In genomic region chr14:64294672-64295413, GRCh38 we compare ENCODE assay signal across 1 cellular context.
TF ChIP-seq lines count a peak whose summit lies in the region.

No MANE protein-coding gene starts in this region.

TF ChIP-seq in HepG2, 621 proteins besides CTCF, POLR2A, EP300 and RAD21 (continued from another document):
- TF ChIP-seq SMC3 (IDR thresholded peaks at IDR 0.05; ENCODE audit: low read length), result peak; percentile 35; the same call in 1 of the 2 replicates
- no peak for TF ChIP-seq PTBP1 (IDR thresholded peaks at IDR 0.05; ENCODE audit: low read depth, low read length, poor library complexity, severe bottlenecking)
- no peak for TF ChIP-seq MEF2D (CRISPR knock-in tag; IDR thresholded peaks at IDR 0.05)
- TF ChIP-seq PATZ1 (CRISPR knock-in tag; IDR thresholded peaks at IDR 0.05), result peak; percentile 35; the same call in 1 of the 2 replicates
- no peak for TF ChIP-seq ZNF441 (CRISPR knock-in tag; IDR thresholded peaks at IDR 0.05; ENCODE audit: borderline replicate concordance)
- TF ChIP-seq ZNF263 (CRISPR knock-in tag; IDR thresholded peaks at IDR 0.05), result 0 out of 2 replicates have a peak, but pooled peaks have one; percentile 1
- TF ChIP-seq SNAPC4 (CRISPR knock-in tag; IDR thresholded peaks at IDR 0.05), result no peak
- 0 out of 2 replicates have a peak, but pooled peaks have one; percentile 19 for TF ChIP-seq GATAD2A (CRISPR knock-in tag; IDR thresholded peaks at IDR 0.05)
- no peak for TF ChIP-seq KAT7 (CRISPR knock-in tag; IDR thresholded peaks at IDR 0.05; ENCODE audit: borderline replicate concordance)
- TF ChIP-seq HINFP (CRISPR knock-in tag; IDR thresholded peaks at IDR 0.05; ENCODE audit: low read depth), result no peak
- no peak for TF ChIP-seq ZSCAN22 (CRISPR knock-in tag; IDR thresholded peaks at IDR 0.05)
- TF ChIP-seq HES4 (CRISPR knock-in tag; IDR thresholded peaks at IDR 0.05; ENCODE audit: borderline replicate concordance), result no peak
- TF ChIP-seq GABPB1 (CRISPR knock-in tag; IDR thresholded peaks at IDR 0.05), result 0 out of 2 replicates have a peak, but pooled peaks have one; percentile 29
- TF ChIP-seq ZMAT3 (CRISPR knock-in tag; conservative IDR thresholded peaks at IDR 0.05), result 0 out of 2 replicates have a peak, but pooled peaks have one; percentile 31
- TF ChIP-seq ZNF687 (CRISPR knock-in tag; IDR thresholded peaks at IDR 0.05), result 0 out of 2 replicates have a peak, but pooled peaks have one; percentile 23
- peak; percentile 32; the same call in 1 of the 2 replicates for TF ChIP-seq PITX1 (CRISPR knock-in tag; IDR thresholded peaks at IDR 0.05)
- TF ChIP-seq ZNF788 (CRISPR knock-in tag; IDR thresholded peaks at IDR 0.05; ENCODE audit: borderline replicate concordance), result peak; percentile 50; the same call in 1 of the 2 replicates
- TF ChIP-seq SMARCE1 (IDR thresholded peaks at IDR 0.05; ENCODE audit: borderline replicate concordance), result no peak
- no peak for TF ChIP-seq SKIL (CRISPR knock-in tag; IDR thresholded peaks at IDR 0.05; ENCODE audit: borderline replicate concordance)
- TF ChIP-seq REXO4 (CRISPR knock-in tag; IDR thresholded peaks at IDR 0.05; ENCODE audit: borderline replicate concordance), result no peak
- no peak for TF ChIP-seq ZNF724P (CRISPR knock-in tag; IDR thresholded peaks at IDR 0.05; ENCODE audit: borderline replicate concordance)
- 0 out of 2 replicates have a peak, but pooled peaks have one; percentile 10 for TF ChIP-seq HNF1B (CRISPR knock-in tag; IDR thresholded peaks at IDR 0.05)
- TF ChIP-seq NR2F1 (CRISPR knock-in tag; IDR thresholded peaks at IDR 0.05), result no peak
- 0 out of 2 replicates have a peak, but pooled peaks have one; percentile 23 for TF ChIP-seq DNMT1 (CRISPR knock-in tag; IDR thresholded peaks at IDR 0.05)
- TF ChIP-seq EED (CRISPR knock-in tag; IDR thresholded peaks at IDR 0.05), result 0 out of 2 replicates have a peak, but pooled peaks have one; percentile 24
- TF ChIP-seq EZH2 (conservative IDR thresholded peaks at IDR 0.05; ENCODE audit: low read depth, low read length), result 0 out of 2 replicates have a peak, but pooled peaks have one; percentile 60
- 0 out of 2 replicates have a peak, but pooled peaks have one; percentile 55 for TF ChIP-seq HNRNPL (IDR thresholded peaks at IDR 0.05; ENCODE audit: low read depth, low read length)
- peak; percentile 29 to 30; a peak in 2 of 4 replicates for TF ChIP-seq HMGXB4 (CRISPR knock-in tag; IDR thresholded peaks at IDR 0.05; ENCODE audit: borderline replicate concordance in 1 of 2, low read depth in 1 of 2)
- no peak for TF ChIP-seq EEA1 (CRISPR knock-in tag; IDR thresholded peaks at IDR 0.05; ENCODE audit: borderline replicate concordance)
- no peak for TF ChIP-seq HOXA7 (CRISPR knock-in tag; IDR thresholded peaks at IDR 0.05)
- no peak for TF ChIP-seq ZNF33B (CRISPR knock-in tag; IDR thresholded peaks at IDR 0.05)
- TF ChIP-seq ZNF607 (CRISPR knock-in tag; IDR thresholded peaks at IDR 0.05; ENCODE audit: borderline replicate concordance), result 0 out of 2 replicates have a peak, but pooled peaks have one; percentile 25
- TF ChIP-seq ZMYM3 (CRISPR knock-in tag; IDR thresholded peaks at IDR 0.05), result no peak
- 0 out of 2 replicates have a peak, but pooled peaks have one; percentile 15 for TF ChIP-seq SALL1 (CRISPR knock-in tag; IDR thresholded peaks at IDR 0.05)
